Comparison of ENCODE assay signal across 1 cellular context in genomic region chr5:122864842-122865241, GRCh38.
TF ChIP-seq lines count a peak whose summit lies in the region.

No MANE protein-coding gene starts in this region.

TF ChIP-seq in H1, 55 proteins besides CTCF, POLR2A, EP300 and RAD21:
- TF ChIP-seq SIX5 (IDR thresholded peaks at IDR 0.05; ENCODE audit: low read depth, low read length) (no peak), KDM4A (IDR thresholded peaks at IDR 0.05; ENCODE audit: low read depth, low read length, severe bottlenecking) (no peak)
